Comparison of ENCODE assay signal across 9 cellular contexts in the genomic region with DNA sequence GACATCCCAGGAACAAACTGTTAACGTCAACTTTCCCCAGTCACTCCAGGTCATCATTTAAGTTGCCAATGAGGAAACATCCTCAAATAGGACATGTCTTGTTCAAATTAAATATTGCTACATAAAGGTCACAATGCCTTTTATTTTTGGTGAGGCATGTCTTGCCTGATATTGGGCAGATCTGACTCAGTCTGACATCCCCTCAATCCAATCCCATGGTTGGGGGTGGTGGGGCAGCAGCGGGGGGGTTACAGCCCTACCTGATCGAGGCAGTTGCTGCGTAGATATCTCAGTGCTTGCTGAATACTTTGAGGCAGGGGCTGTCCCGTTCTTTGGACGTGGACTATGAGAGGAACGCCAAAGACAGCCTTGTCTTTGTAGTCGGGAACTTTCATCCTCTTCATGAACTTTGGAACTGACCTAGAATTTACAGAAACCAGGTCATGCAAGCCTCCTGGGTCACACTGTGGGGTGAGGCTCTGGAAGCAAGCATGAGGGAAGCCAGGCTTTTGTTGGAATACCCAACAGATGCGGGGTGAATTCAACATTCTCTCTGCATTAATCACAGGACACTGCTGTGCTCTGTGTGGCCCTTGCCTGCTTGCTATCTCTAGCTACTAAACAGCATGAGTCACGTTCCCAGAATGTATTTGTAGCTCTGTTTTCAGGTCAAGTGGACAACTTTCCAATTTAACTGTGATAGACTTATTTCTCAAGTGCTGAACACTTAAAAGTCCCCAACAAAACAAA.
DNase-seq lines count a peak whose midpoint lies in the region; ATAC-seq and TF ChIP-seq lines count a peak whose summit lies in the region.
"Had no signal": no experiment of that assay in that cellular context is flagged by ENCODE, and none has a peak within 500 bp of the region (broad histone marks: within the 10 kb centered on the region; RNA-seq: fewer than 3 reads in every experiment).

No MANE protein-coding gene starts in this region.

- ATAC-seq in HG02970 (IDR thresholded peaks at IDR 0.05; ENCODE audit: low FRiP score, unreplicated experiment) = no peak
- ATAC-seq in HG02981 (IDR thresholded peaks at IDR 0.05; ENCODE audit: unreplicated experiment) = no peak

- POLR2A ChIA-PET in GM10248 (lab: Yijun Ruan, JAX) = no interaction called here

- TF ChIP-seq CTCF in GM10248 (IDR thresholded peaks at IDR 0.05; ENCODE audit: control extremely low read depth, extremely low read depth, low read depth, missing control alignments) = no peak

- CTCF ChIA-PET in GM10248 (lab: Yijun Ruan, JAX) = interaction anchor here (0.8 to 3.0 kb wide), 7 partner anchors 8 to 43 kb away, joined by 3 to 10 read pairs (median 5); no protein-coding TSS in a partner anchor

- peak; percentile 97 for DNase-seq in A172 (ENCODE audit: low spot score)
- peak; percentile 99 for DNase-seq in LHCN-M2 (ENCODE audit: low read depth)
- DNase-seq in dermis microvascular lymphatic vessel endothelial cell (ENCODE audit: low read depth in 2 of 2) = peak; percentile 88 to 95
- peak; percentile 13 for DNase-seq in medulla oblongata (ENCODE audit: extremely low spot score)
- no peak for DNase-seq in GM10248 (ENCODE audit: extremely low spot score)
- no peak for DNase-seq in activated naive CD4-positive, alpha-beta T cell (lab: John Stamatoyannopoulos, UW)
- DNase-seq: CD4-positive, CD25-positive, alpha-beta regulatory T cell had no signal

Comparison
In these comparisons a context has a peak if more than half of its experiments do, and no peak if none do; other contexts are left out.
1. DNase-seq: peak in A172 (single experiment), LHCN-M2 (single experiment), dermis microvascular lymphatic vessel endothelial cell (2 of 2) and medulla oblongata (single experiment); none in GM10248 (single experiment) and activated naive CD4-positive, alpha-beta T cell (0 of 4).